Comparison of ENCODE assay signal across 13 cellular contexts in genomic region chr4:98232202-98232601, GRCh38. TPM values are rescaled to one million over a fixed set of nuclear protein-coding genes. Genes with fewer than 3 reads are reported as not detected.
DNase-seq lines count a peak whose midpoint lies in the region; ATAC-seq, FAIRE-seq and TF ChIP-seq lines count a peak whose summit lies in the region.
"Had no signal": no experiment of that assay in that cellular context is flagged by ENCODE, and none has a peak within 500 bp of the region (broad histone marks: within the 10 kb centered on the region; RNA-seq: fewer than 3 reads in every experiment).

No MANE protein-coding gene starts in this region.

- no peak overlapping the region for H3K27ac ChIP-seq in HCT116 (ENCODE audit: low read depth, low read length)

- intact Hi-C loops in HCT116 (cut with micrococcal nuclease) = no loop called here

- H3K79me2 ChIP-seq in HCT116 (ENCODE audit: insufficient read depth, low read length) = no peaks in the 10 kb centered on the region

- DNase-seq in A172 (ENCODE audit: low spot score) (peak; percentile 1), HCT116 (ENCODE audit: low read depth, low spot score) (no peak), RKO (ENCODE audit: low spot score) (peak; percentile 57), erythroblast (lab: John Stamatoyannopoulos, UW) (peak; percentile 10 to 46), GM12891 (ENCODE audit: insufficient read length, low spot score) (no peak), foreskin melanocyte (no peak), progenitor cell of endocrine pancreas (ENCODE audit: low spot score, unreplicated experiment) (no peak)
- no peak for DNase-seq in activated T-cell treated with anti-CD3 and anti-CD28 coated beads, Interleukin-2, amount 50 U/mL, for 72 hours
- DNase-seq: effector memory CD4-positive, alpha-beta T cell; midbrain; NCI-H1417 treated with DMSO at 0.1 percent for 48 hours; T1000 had no signal

- H4K20me1 ChIP-seq in HCT116 (ENCODE audit: insufficient read depth) = no peaks in the 10 kb centered on the region

- no peaks in the 10 kb centered on the region for H3K36me3 ChIP-seq in HCT116 (ENCODE audit: control insufficient read depth in 1 of 2, insufficient read depth in 2 of 2, low read length in 2 of 2)

- CTCF ChIA-PET in HCT116 (lab: Charles Lee) = no interaction called here

- POLR2A ChIA-PET in HCT116 (lab: Charles Lee) = no interaction called here

- RAD21 ChIA-PET in HCT116 (lab: Charles Lee; ENCODE audit: low non-redundant PET in 1 of 2, low total read pairs in 2 of 2, uncharacterized antibody in 2 of 2, unreplicated experiment in 2 of 2) = no interaction called here

- H3K4me1 Mint-ChIP-seq in activated T-cell treated with anti-CD3 and anti-CD28 coated beads, Interleukin-2, amount 50 U/mL, for 72 hours (ENCODE audit: low read depth) = no peaks in the 10 kb centered on the region
- no peaks in the 10 kb centered on the region for H3K4me1 Mint-ChIP-seq in progenitor cell of endocrine pancreas (ENCODE audit: low read depth)

- no peak overlapping the region for H3K27ac Mint-ChIP-seq in activated T-cell treated with anti-CD3 and anti-CD28 coated beads, Interleukin-2, amount 50 U/mL, for 72 hours
- no peak overlapping the region for H3K27ac Mint-ChIP-seq in progenitor cell of endocrine pancreas

- H3K9me2 ChIP-seq in HCT116 (ENCODE audit: insufficient read depth) = no peaks in the 10 kb centered on the region

- FAIRE-seq in GM12891 (lab: Jason Lieb, UNC) = no peak

- no peak for TF ChIP-seq POLR2A in HCT116 (IDR thresholded peaks at IDR 0.05; ENCODE audit: borderline replicate concordance, extremely low read depth, insufficient read depth, insufficient read length)
- TF ChIP-seq POLR2A in erythroblast (IDR thresholded peaks at IDR 0.05; ENCODE audit: low read length) = no peak
- TF ChIP-seq POLR2A in GM12891 (IDR thresholded peaks at IDR 0.05; ENCODE audit: low read depth, low read length) = no peak

- no peak for TF ChIP-seq CTCF in HCT116 (IDR thresholded peaks at IDR 0.05 in 2 of 3, conservative IDR thresholded peaks at IDR 0.05 in 1 of 3; ENCODE audit: borderline replicate concordance in 1 of 3, insufficient read depth in 1 of 3, low read depth in 2 of 3, low read length in 2 of 3)
- TF ChIP-seq CTCF in progenitor cell of endocrine pancreas (IDR thresholded peaks at IDR 0.05; ENCODE audit: unreplicated experiment) = no peak

- BruUV-seq in HCT116 (replicated peaks; lab: Mats Ljungman, UMichigan) = no TSS peak

- no peak overlapping the region for H3K4me2 ChIP-seq in HCT116 (ENCODE audit: low read length)

- no peaks in the 10 kb centered on the region for H3K27me3 Mint-ChIP-seq in activated T-cell treated with anti-CD3 and anti-CD28 coated beads, Interleukin-2, amount 50 U/mL, for 72 hours (ENCODE audit: low read depth)
- no peaks in the 10 kb centered on the region for H3K27me3 Mint-ChIP-seq in progenitor cell of endocrine pancreas

- no peak overlapping the region for H3K9ac ChIP-seq in HCT116 (ENCODE audit: low read length)

- no peak overlapping the region for H2AFZ ChIP-seq in HCT116 (ENCODE audit: low read depth, low read length, poor library complexity, severe bottlenecking)

- no peaks in the 10 kb centered on the region for H3K27me3 ChIP-seq in HCT116 (ENCODE audit: insufficient read depth, low read length)

- no peaks in the 10 kb centered on the region for H3K4me1 ChIP-seq in HCT116 (ENCODE audit: control insufficient read depth in 1 of 2, insufficient read depth in 2 of 2, low read length in 2 of 2)

- H3K9me3 ChIP-seq in HCT116 (ENCODE audit: control insufficient read depth in 1 of 2, insufficient read depth in 1 of 2, low read depth in 1 of 2, low read length in 2 of 2) = no peaks in the 10 kb centered on the region

- H3K4me3 Mint-ChIP-seq in activated T-cell treated with anti-CD3 and anti-CD28 coated beads, Interleukin-2, amount 50 U/mL, for 72 hours = no peak overlapping the region
- H3K4me3 Mint-ChIP-seq in progenitor cell of endocrine pancreas (ENCODE audit: low read depth) = no peak overlapping the region

- no peaks in the 10 kb centered on the region for H3K9me3 Mint-ChIP-seq in activated T-cell treated with anti-CD3 and anti-CD28 coated beads, Interleukin-2, amount 50 U/mL, for 72 hours
- no peaks in the 10 kb centered on the region for H3K9me3 Mint-ChIP-seq in progenitor cell of endocrine pancreas (ENCODE audit: low read depth)

- ATAC-seq in HCT116 = no peak
- ATAC-seq in activated T-cell treated with anti-CD3 and anti-CD28 coated beads, Interleukin-2, amount 50 U/mL, for 72 hours (replicated peaks in 1 of 2) = no peak
- ATAC-seq: Panc1 had no signal

- no peak for TF ChIP-seq RAD21 in HCT116 (IDR thresholded peaks at IDR 0.05; ENCODE audit: low read depth)

- H3K36me3 Mint-ChIP-seq in activated T-cell treated with anti-CD3 and anti-CD28 coated beads, Interleukin-2, amount 50 U/mL, for 72 hours (ENCODE audit: insufficient read depth in 2 of 2) = no peaks in the 10 kb centered on the region
- no peaks in the 10 kb centered on the region for H3K36me3 Mint-ChIP-seq in progenitor cell of endocrine pancreas (ENCODE audit: insufficient read depth)

- H3K4me3 ChIP-seq in HCT116 (replicated peaks in 1 of 2; ENCODE audit: low read depth in 1 of 2, low read length in 2 of 2) = no peak overlapping the region

TF ChIP-seq in HCT116, 20 proteins besides CTCF, POLR2A, EP300 and RAD21 (continues in another document):
- TF ChIP-seq CBX3 (IDR thresholded peaks at IDR 0.05; ENCODE audit: low read depth) (no peak), REST (IDR thresholded peaks at IDR 0.05; ENCODE audit: low read depth) (no peak), CEBPB (IDR thresholded peaks at IDR 0.05; ENCODE audit: low read depth) (peak; percentile 77), ZFX (IDR thresholded peaks at IDR 0.05) (no peak), JUND (IDR thresholded peaks at IDR 0.05) (no peak), ZNF274 (IDR thresholded peaks at IDR 0.05; ENCODE audit: low read depth, low read length) (no peak), EZH2 (IDR thresholded peaks at IDR 0.05) (no peak)

TF ChIP-seq in GM12891, 5 proteins besides CTCF, POLR2A, EP300 and RAD21:
- TF ChIP-seq SPI1 (IDR thresholded peaks at IDR 0.05; ENCODE audit: low read depth, low read length) = no peak
- no peak for TF ChIP-seq PAX5 (IDR thresholded peaks at IDR 0.05; ENCODE audit: insufficient read depth, low read length, severe bottlenecking)
- no peak for TF ChIP-seq POU2F2 (IDR thresholded peaks at IDR 0.05; ENCODE audit: low read depth, low read length)
- TF ChIP-seq POLR2AphosphoS5 (IDR thresholded peaks at IDR 0.05; ENCODE audit: low read depth, low read length) = no peak
- TF ChIP-seq TAF1 (IDR thresholded peaks at IDR 0.05; ENCODE audit: low read depth, low read length) = no peak

RNA-seq across cellular contexts. Expression of gene RAP1GDS1, which starts 29.0 kb away (rescaled TPM):
- 50.2 and 58.6 TPM in 2 replicates for total RNA-seq in A172 (2014; rRNA removed; shearing (Covaris generic))
- 40.8 TPM for total RNA-seq in HCT116 (2021; ENCODE audit: unreplicated experiment)
- polyA plus RNA-seq in HCT116 (2012) = 26.1 and 28.9 TPM in 2 replicates
- polyA plus RNA-seq in GM12891 (2012; ENCODE audit: low read depth, missing spikeins) = 9.9 TPM
- total RNA-seq in activated T-cell treated with anti-CD3 and anti-CD28 coated beads, Interleukin-2, amount 50 U/mL, for 72 hours = 10 to 100 TPM; 47.2 to 54.6 TPM
- total RNA-seq in progenitor cell of endocrine pancreas = 24.4 and 25.7 TPM in 2 replicates

Comparison
In these comparisons a context has a peak if more than half of its experiments do, and no peak if none do; other contexts are left out.
1. DNase-seq: peak in A172 (single experiment), RKO (single experiment) and erythroblast (2 of 2); none in HCT116 (single experiment), GM12891 (single experiment), activated T-cell treated with anti-CD3 and anti-CD28 coated beads, Interleukin-2, amount 50 U/mL, for 72 hours (0 of 2), foreskin melanocyte (single experiment) and progenitor cell of endocrine pancreas (single experiment).